Comparison of ENCODE assay signal across 31 cellular contexts in genomic region chr5:72859127-72859526, GRCh38.
"Had no signal": no experiment of that assay in that cellular context is flagged by ENCODE, and none has a peak within 500 bp of the region (broad histone marks: within the 10 kb centered on the region; RNA-seq: fewer than 3 reads in every experiment).

No MANE protein-coding gene starts in this region.

- H3K27me3 Mint-ChIP-seq: activated CD4-positive, alpha-beta memory T cell treated with anti-CD3 and anti-CD28 coated beads, Interleukin-2, amount 10 ng/mL, durations not matched to agents 7 days and 5 days; activated T-cell treated with anti-CD3 and anti-CD28 coated beads, Interleukin-2, amount 50 U/mL, for 24 hours; central memory CD8-positive, alpha-beta T cell had no signal

- H3K4me3 Mint-ChIP-seq: activated CD4-positive, alpha-beta memory T cell treated with anti-CD3 and anti-CD28 coated beads, Interleukin-2, amount 10 ng/mL, durations not matched to agents 7 days and 5 days; activated naive CD4-positive, alpha-beta T cell treated with anti-CD3 and anti-CD28 coated beads for 36 hours; activated T-cell treated with anti-CD3 and anti-CD28 coated beads, Interleukin-2, amount 50 U/mL, for 24 hours; central memory CD8-positive, alpha-beta T cell had no signal

- H3K27ac ChIP-seq: brain microvascular endothelial cell, SJCRH30, SK-N-MC, WERI-Rb-1 had no signal

- H3K4me1 ChIP-seq: SJCRH30 had no signal

- H3K27me3 ChIP-seq: brain microvascular endothelial cell, SJCRH30 had no signal

- ATAC-seq: Panc1 had no signal

- H3K27ac Mint-ChIP-seq: activated CD4-positive, alpha-beta memory T cell treated with anti-CD3 and anti-CD28 coated beads, Interleukin-2, amount 10 ng/mL, durations not matched to agents 7 days and 5 days; activated naive CD4-positive, alpha-beta T cell treated with anti-CD3 and anti-CD28 coated beads for 36 hours; activated naive CD4-positive, alpha-beta T cell treated with anti-CD3 and anti-CD28 coated beads, Interleukin-2, amount 50 U/mL, for 72 hours; activated T-cell treated with anti-CD3 and anti-CD28 coated beads, Interleukin-2, amount 50 U/mL, for 24 hours; activated T-helper 2 cell treated with anti-CD3 and anti-CD28 coated beads, Interferon-gamma antibody, Interleukin-2, Interleukin-4, amounts not matched to agents 10 μg/mL and 5 μg/mL and 100 μg/mL, durations not matched to agents 14 hours and 24 hours and 36 hours had no signal

- H3K4me3 ChIP-seq: SJCRH30, SK-N-MC had no signal

- DNase-seq: activated CD4-positive, alpha-beta memory T cell treated with anti-CD3 and anti-CD28 coated beads, Interleukin-2, amount 10 ng/mL, durations not matched to agents 7 days and 5 days; activated CD4-positive, alpha-beta T cell treated with anti-CD3 and anti-CD28 coated beads for 1 hour; activated CD4-positive, alpha-beta T cell treated with anti-CD3 and anti-CD28 coated beads for 48 hours; activated CD4-positive, CD25-positive, alpha-beta regulatory T cell; activated gamma-delta T cell treated with Interleukin-2 at 50 U/mL for 16 hours; activated naive CD4-positive, alpha-beta T cell treated with anti-CD3 and anti-CD28 coated beads for 36 hours; activated T-cell treated with anti-CD3 and anti-CD28 coated beads, Interleukin-2, amount 50 U/mL, for 24 hours; amniotic stem cell; aorta; brain microvascular endothelial cell; Kasumi-1; KG1; MM.1S; MV-4-11; NCI-H1092; NCI-H1436 treated with DMSO at 0.1 percent for 48 hours; NCI-H1694 treated with DMSO at 0.1 percent for 48 hours; NCI-H2029; NCI-H2171; NCI-H510A; NCI-H526; NCI-H748 treated with DMSO at 0.1 percent for 48 hours; SHP77; SJCRH30; T1000; WERI-Rb-1 had no signal

- H3K9me3 ChIP-seq: SJCRH30 had no signal

- H3K9me3 Mint-ChIP-seq: activated CD4-positive, alpha-beta memory T cell treated with anti-CD3 and anti-CD28 coated beads, Interleukin-2, amount 10 ng/mL, durations not matched to agents 7 days and 5 days; activated naive CD4-positive, alpha-beta T cell treated with anti-CD3 and anti-CD28 coated beads for 36 hours; activated naive CD4-positive, alpha-beta T cell treated with anti-CD3 and anti-CD28 coated beads, Interleukin-2, amount 50 U/mL, for 72 hours; activated T-cell treated with anti-CD3 and anti-CD28 coated beads, Interleukin-2, amount 50 U/mL, for 24 hours; activated T-helper 2 cell treated with anti-CD3 and anti-CD28 coated beads, Interferon-gamma antibody, Interleukin-2, Interleukin-4, amounts not matched to agents 10 μg/mL and 5 μg/mL and 100 μg/mL, durations not matched to agents 14 hours and 24 hours and 36 hours; central memory CD8-positive, alpha-beta T cell had no signal
